ENCODE assay signal across 8 cellular contexts in the genomic region with DNA sequence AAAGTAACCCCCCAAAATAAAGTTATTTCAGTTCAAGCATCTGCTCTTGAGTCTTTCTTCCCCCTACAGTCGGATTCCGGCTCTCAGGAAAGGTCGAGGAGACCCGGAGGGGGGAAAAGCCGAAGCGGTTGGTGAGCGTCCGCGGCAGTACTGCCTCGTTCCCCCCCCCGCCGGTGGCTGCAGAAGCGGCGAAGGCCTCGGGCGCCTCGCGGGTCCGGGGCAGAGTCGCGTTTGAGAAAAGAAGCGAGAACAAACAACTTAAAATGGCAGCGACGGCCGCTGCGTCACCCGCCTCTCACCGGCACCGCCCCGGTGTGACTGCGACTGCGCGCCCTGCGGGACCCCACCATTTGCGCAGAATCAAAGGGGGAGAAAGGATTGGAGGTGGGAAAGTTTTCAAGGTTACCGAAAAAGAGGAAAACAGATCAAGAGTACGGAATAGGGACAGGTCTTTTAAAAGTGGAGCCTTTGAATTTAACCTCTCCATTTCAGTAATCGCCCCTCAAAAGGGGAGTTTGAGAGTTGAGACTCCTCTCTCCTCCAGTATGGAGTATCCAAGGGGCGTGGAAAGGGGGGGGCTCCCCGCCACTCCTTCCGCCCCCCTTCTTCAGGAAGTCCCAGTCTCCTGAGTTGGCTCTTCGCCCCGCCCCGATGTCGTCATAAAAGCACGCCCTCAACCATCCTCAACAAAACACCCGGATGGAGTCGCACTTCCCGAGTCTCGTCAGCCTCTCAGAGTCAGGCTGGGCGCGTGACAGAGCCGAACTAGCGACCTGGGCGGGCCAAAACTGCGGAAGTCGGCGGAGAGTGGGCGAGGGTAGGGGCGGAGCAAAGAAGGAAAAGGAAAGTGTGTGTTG.
DNase-seq lines count a peak whose midpoint lies in the region; ATAC-seq and TF ChIP-seq lines count a peak whose summit lies in the region.

No MANE protein-coding gene starts in this region.

- peaks cover 2% of the 10 kb centered on the region for H3K27me3 Mint-ChIP-seq in central memory CD8-positive, alpha-beta T cell

- H3K36me3 Mint-ChIP-seq in central memory CD8-positive, alpha-beta T cell (ENCODE audit: insufficient read depth), result peaks cover 50% of the 10 kb centered on the region

- peak overlapping the region; percentile 100 for H3K27ac Mint-ChIP-seq in central memory CD8-positive, alpha-beta T cell (ENCODE audit: low read depth)

- no peaks in the 10 kb centered on the region for H3K9me3 Mint-ChIP-seq in central memory CD8-positive, alpha-beta T cell

- peak overlapping the region; percentile 80 for H3K4me3 ChIP-seq in AG10803 (ENCODE audit: low read length)

- ATAC-seq in GM19035 (IDR thresholded peaks at IDR 0.05; ENCODE audit: unreplicated experiment), result peak; percentile 82
- peak; percentile 83 for ATAC-seq in HG03342 (IDR thresholded peaks at IDR 0.05; ENCODE audit: unreplicated experiment)
- ATAC-seq in central memory CD8-positive, alpha-beta T cell (replicated peaks; ENCODE audit: extremely low read depth, poor library complexity, severe bottlenecking), result peak; percentile 87

- H3K4me1 Mint-ChIP-seq in central memory CD8-positive, alpha-beta T cell, result peaks cover 53% of the 10 kb centered on the region

- peak overlapping the region; percentile 99 for H3K4me3 Mint-ChIP-seq in central memory CD8-positive, alpha-beta T cell

- DNase-seq in AG10803 (ENCODE audit: low read depth) (peak; percentile 100), NCI-H345 treated with DMSO at 0.1 percent for 48 hours (lab: John Stamatoyannopoulos, UW; ENCODE audit: unreplicated experiment) (peak; percentile 98), inferior parietal cortex (ENCODE audit: extremely low spot score) (peak; percentile 100), smooth muscle cell of the brain vasculature (ENCODE audit: low read depth, low spot score) (peak; percentile 100)
- peak; percentile 100 for DNase-seq in activated CD4-positive, CD25-positive, alpha-beta regulatory T cell treated with anti-CD3 and anti-CD28 coated beads, Interleukin-2, amount 50 U/mL, for 16 hours (ENCODE audit: low read depth, low spot score)
- DNase-seq in central memory CD8-positive, alpha-beta T cell (ENCODE audit: low spot score in 2 of 2), result peak; percentile 100

- TF ChIP-seq CTCF in AG10803 (conservative IDR thresholded peaks at IDR 0.05; ENCODE audit: low read length), result no peak

Comparison
In these comparisons a context has a peak if more than half of its experiments do, and no peak if none do; other contexts are left out.
1. Peak in every context shown above with its lines: DNase-seq, ATAC-seq and H3K4me3 ChIP-seq.